Comparison of ENCODE assay signal across 1 cellular context in the genomic region with DNA sequence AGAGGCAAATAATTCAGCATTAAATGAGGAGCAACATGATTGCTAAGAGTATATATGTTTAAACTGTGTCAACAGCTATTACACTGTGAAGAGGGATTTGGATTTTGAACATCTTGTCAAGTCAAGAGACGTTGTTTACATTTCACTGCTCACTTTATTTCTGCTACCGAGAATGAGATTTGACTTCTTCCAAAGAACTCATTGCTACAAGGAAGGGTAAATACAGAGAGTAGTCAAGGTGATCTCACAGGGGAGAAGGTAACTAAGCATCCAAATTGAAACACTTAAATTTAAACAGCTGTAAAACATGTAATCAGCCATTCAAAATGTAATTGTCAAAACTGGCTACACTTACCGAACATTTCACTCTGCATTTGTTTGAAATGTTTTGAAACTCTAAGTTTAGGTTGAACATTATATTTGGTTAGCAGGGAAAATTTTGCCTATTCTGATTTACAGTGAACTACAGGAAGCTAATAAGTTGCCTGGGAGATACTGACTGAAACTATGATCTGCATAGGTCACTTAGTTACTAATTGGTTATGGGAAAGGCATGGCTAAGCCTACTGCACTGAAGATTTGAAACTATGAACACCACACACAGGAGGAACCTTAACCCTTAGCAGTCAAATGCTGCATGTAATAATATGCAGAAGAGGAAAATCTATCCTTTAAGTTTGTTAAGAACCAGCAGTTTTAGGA.
TF ChIP-seq lines count a peak whose summit lies in the region.

No MANE protein-coding gene starts in this region.

TF ChIP-seq in GM23338, 12 proteins besides CTCF, POLR2A, EP300 and RAD21 (continued from another document):
- TF ChIP-seq, protein P1, sequence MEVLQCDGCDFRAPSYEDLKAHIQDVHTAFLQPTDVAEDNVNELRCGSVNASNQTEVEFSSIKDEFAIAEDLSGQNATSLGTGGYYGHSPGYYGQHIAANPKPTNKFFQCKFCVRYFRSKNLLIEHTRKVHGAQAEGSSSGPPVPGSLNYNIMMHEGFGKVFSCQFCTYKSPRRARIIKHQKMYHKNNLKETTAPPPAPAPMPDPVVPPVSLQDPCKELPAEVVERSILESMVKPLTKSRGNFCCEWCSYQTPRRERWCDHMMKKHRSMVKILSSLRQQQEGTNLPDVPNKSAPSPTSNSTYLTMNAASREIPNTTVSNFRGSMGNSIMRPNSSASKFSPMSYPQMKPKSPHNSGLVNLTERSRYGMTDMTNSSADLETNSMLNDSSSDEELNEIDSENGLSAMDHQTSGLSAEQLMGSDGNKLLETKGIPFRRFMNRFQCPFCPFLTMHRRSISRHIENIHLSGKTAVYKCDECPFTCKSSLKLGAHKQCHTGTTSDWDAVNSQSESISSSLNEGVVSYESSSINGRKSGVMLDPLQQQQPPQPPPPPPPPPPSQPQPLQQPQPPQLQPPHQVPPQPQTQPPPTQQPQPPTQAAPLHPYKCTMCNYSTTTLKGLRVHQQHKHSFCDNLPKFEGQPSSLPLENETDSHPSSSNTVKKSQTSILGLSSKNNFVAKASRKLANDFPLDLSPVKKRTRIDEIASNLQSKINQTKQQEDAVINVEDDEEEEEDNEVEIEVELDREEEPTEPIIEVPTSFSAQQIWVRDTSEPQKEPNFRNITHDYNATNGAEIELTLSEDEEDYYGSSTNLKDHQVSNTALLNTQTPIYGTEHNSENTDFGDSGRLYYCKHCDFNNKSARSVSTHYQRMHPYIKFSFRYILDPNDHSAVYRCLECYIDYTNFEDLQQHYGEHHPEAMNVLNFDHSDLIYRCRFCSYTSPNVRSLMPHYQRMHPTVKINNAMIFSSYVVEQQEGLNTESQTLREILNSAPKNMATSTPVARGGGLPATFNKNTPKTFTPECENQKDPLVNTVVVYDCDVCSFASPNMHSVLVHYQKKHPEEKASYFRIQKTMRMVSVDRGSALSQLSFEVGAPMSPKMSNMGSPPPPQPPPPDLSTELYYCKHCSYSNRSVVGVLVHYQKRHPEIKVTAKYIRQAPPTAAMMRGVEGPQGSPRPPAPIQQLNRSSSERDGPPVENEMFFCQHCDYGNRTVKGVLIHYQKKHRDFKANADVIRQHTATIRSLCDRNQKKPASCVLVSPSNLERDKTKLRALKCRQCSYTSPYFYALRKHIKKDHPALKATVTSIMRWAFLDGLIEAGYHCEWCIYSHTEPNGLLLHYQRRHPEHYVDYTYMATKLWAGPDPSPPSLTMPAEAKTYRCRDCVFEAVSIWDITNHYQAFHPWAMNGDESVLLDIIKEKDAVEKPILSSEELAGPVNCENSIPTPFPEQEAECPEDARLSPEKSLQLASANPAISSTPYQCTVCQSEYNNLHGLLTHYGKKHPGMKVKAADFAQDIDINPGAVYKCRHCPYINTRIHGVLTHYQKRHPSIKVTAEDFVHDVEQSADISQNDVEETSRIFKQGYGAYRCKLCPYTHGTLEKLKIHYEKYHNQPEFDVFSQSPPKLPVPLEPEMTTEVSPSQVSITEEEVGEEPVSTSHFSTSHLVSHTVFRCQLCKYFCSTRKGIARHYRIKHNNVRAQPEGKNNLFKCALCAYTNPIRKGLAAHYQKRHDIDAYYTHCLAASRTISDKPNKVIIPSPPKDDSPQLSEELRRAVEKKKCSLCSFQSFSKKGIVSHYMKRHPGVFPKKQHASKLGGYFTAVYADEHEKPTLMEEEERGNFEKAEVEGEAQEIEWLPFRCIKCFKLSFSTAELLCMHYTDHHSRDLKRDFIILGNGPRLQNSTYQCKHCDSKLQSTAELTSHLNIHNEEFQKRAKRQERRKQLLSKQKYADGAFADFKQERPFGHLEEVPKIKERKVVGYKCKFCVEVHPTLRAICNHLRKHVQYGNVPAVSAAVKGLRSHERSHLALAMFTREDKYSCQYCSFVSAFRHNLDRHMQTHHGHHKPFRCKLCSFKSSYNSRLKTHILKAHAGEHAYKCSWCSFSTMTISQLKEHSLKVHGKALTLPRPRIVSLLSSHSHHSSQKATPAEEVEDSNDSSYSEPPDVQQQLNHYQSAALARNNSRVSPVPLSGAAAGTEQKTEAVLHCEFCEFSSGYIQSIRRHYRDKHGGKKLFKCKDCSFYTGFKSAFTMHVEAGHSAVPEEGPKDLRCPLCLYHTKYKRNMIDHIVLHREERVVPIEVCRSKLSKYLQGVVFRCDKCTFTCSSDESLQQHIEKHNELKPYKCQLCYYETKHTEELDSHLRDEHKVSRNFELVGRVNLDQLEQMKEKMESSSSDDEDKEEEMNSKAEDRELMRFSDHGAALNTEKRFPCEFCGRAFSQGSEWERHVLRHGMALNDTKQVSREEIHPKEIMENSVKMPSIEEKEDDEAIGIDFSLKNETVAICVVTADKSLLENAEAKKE (CRISPR knock-in tag; IDR thresholded peaks at IDR 0.05): no peak
